1 cellular context compared by ENCODE assay signal in genomic region chr2:203625712-203626111, GRCh38.
TF ChIP-seq lines count a peak whose summit lies in the region.

No MANE protein-coding gene starts in this region.

TF ChIP-seq in endothelial cell of umbilical vein, 7 proteins besides CTCF, POLR2A, EP300 and RAD21 (continued from another document):
- TF ChIP-seq FOS (IDR thresholded peaks at IDR 0.05; ENCODE audit: borderline replicate concordance, insufficient read depth, low read length) = no peak
